In genomic region chr7:148962515-148962822, GRCh38 we compare ENCODE assay signal across 8 cellular contexts.
DNase-seq lines count a peak whose midpoint lies in the region; ATAC-seq, FAIRE-seq and TF ChIP-seq lines count a peak whose summit lies in the region.

No MANE protein-coding gene starts in this region.

- H3K36me3 Mint-ChIP-seq in WTC11 (no peaks in the 10 kb centered on the region), type B pancreatic cell (no peaks in the 10 kb centered on the region)

- POLR2A ChIA-PET in WTC11 (lab: Charles Lee): interaction anchor here (0.6 kb wide), 1 partner anchor 55 kb away, joined by 4 read pairs; no protein-coding TSS in a partner anchor

- DNase-seq in left ventricle myocardium inferior: no peak
- no peak for DNase-seq in cardiac septum (ENCODE audit: low spot score)
- DNase-seq in WTC11 (ENCODE audit: low spot score): no peak
- DNase-seq in kidney: no peak
- no peak for DNase-seq in type B pancreatic cell (ENCODE audit: extremely low spot score, unreplicated experiment)
- no peak for DNase-seq in NCI-H2196 treated with DMSO at 0.1 percent for 48 hours (lab: John Stamatoyannopoulos, UW; ENCODE audit: unreplicated experiment)
- DNase-seq in DMS53 (lab: John Stamatoyannopoulos, UW): no peak

- CTCF ChIA-PET in WTC11 (lab: Charles Lee): interaction anchor here (0.6 to 2.2 kb wide), 9 partner anchors 13 to 698 kb away, joined by 3 to 18 read pairs (median 6); no protein-coding TSS in a partner anchor

- H3K27ac ChIP-seq in left ventricle myocardium inferior (replicated peaks) (peak overlapping the region; percentile 84), kidney (ENCODE audit: low read depth in 2 of 2, low read length in 2 of 2) (no peak overlapping the region)

- no peak for ATAC-seq in WTC11
- no peak for ATAC-seq in HG02798 (IDR thresholded peaks at IDR 0.05; ENCODE audit: poor library complexity, unreplicated experiment)

- peak overlapping the region; percentile 75 for H3K4me3 ChIP-seq in left ventricle myocardium inferior
- peak overlapping the region; percentile 77 to 86 for H3K4me3 ChIP-seq in kidney (ENCODE audit: low read length in 2 of 2)

- H3K9me3 Mint-ChIP-seq in WTC11 (no peaks in the 10 kb centered on the region), type B pancreatic cell (no peaks in the 10 kb centered on the region)

- H3K36me3 ChIP-seq in left ventricle myocardium inferior: no peaks in the 10 kb centered on the region
- no peaks in the 10 kb centered on the region for H3K36me3 ChIP-seq in kidney (ENCODE audit: control insufficient read depth in 1 of 2, insufficient read depth in 2 of 2, low read length in 2 of 2)

- H3K27me3 ChIP-seq in left ventricle myocardium inferior (ENCODE audit: low read depth): peaks cover 9% of the 10 kb centered on the region

- no peak for TF ChIP-seq CTCF in left ventricle myocardium inferior (IDR thresholded peaks at IDR 0.05; ENCODE audit: borderline replicate concordance)
- TF ChIP-seq CTCF in WTC11 (IDR thresholded peaks at IDR 0.05): no peak
- no peak for TF ChIP-seq CTCF in kidney (IDR thresholded peaks at IDR 0.05; ENCODE audit: borderline replicate concordance, extremely low read depth, insufficient read depth)
- TF ChIP-seq CTCF in type B pancreatic cell (conservative IDR thresholded peaks at IDR 0.05): no peak

- intact Hi-C loops in left ventricle myocardium inferior (cut with micrococcal nuclease) (loop anchor here (5.0 to 10.0 kb wide), 2 partner anchors 388 to 460 kb away; no protein-coding TSS in a partner anchor), cardiac septum (cut with DNase I) (loop anchor here (2.0 to 10.0 kb wide), 4 partner anchors 105 to 460 kb away; no protein-coding TSS in a partner anchor), kidney (cut with DNase I) (no loop called here)

- H3K4me1 ChIP-seq in left ventricle myocardium inferior (peaks cover 32% of the 10 kb centered on the region), kidney (ENCODE audit: control insufficient read depth in 1 of 2, insufficient read depth in 1 of 2, low read depth in 1 of 2, low read length in 2 of 2) (peaks cover 0 to 4% of the 10 kb centered on the region in 2 donors)

- H3K4me3 Mint-ChIP-seq in WTC11 (peak overlapping the region; percentile 87), type B pancreatic cell (peak overlapping the region; percentile 96)

- H3K4me1 Mint-ChIP-seq in WTC11 (peaks cover 18% of the 10 kb centered on the region), type B pancreatic cell (ENCODE audit: unreplicated experiment) (peaks cover 19% of the 10 kb centered on the region)

- H3K27ac Mint-ChIP-seq in WTC11: peak overlapping the region; percentile 85; the same call in 1 of the 2 replicates
- H3K27ac Mint-ChIP-seq in type B pancreatic cell: peak overlapping the region; percentile 86

- H3K9me3 ChIP-seq in left ventricle myocardium inferior (replicated peaks) (no peaks in the 10 kb centered on the region), kidney (ENCODE audit: control insufficient read depth in 1 of 2, low read length in 2 of 2) (no peaks in the 10 kb centered on the region)

- peak overlapping the region in 1 of 2 donors; percentile 49 for H3K9ac ChIP-seq in kidney (ENCODE audit: low read length in 2 of 2)

- no peak for FAIRE-seq in kidney (lab: Jason Lieb, UNC)

- H3K27me3 Mint-ChIP-seq in WTC11 (ENCODE audit: low read depth): no peaks in the 10 kb centered on the region
- peaks cover 3% of the 10 kb centered on the region for H3K27me3 Mint-ChIP-seq in type B pancreatic cell

TF ChIP-seq in WTC11, 78 proteins besides CTCF, POLR2A, EP300 and RAD21:
- TF ChIP-seq TEAD4 (CRISPR knock-in tag; IDR thresholded peaks at IDR 0.05) (no peak), AR (CRISPR knock-in tag; IDR thresholded peaks at IDR 0.05) (no peak), CREM (CRISPR knock-in tag; IDR thresholded peaks at IDR 0.05) (no peak), ZNF425 (CRISPR knock-in tag; conservative IDR thresholded peaks at IDR 0.05) (no peak), MLX (CRISPR knock-in tag; IDR thresholded peaks at IDR 0.05) (no peak), ZNF138 (CRISPR knock-in tag; conservative IDR thresholded peaks at IDR 0.05) (no peak), RELA (CRISPR knock-in tag; IDR thresholded peaks at IDR 0.05; ENCODE audit: borderline replicate concordance) (no peak), CBFB (CRISPR knock-in tag; IDR thresholded peaks at IDR 0.05; ENCODE audit: low read depth) (no peak), SOX15 (CRISPR knock-in tag; IDR thresholded peaks at IDR 0.05) (no peak)
TF ChIP-seq in WTC11: peak in this region for 0.
